In genomic region chr7:99918959-99919813, GRCh38 we compare ENCODE assay signal across 1 cellular context.
TF ChIP-seq lines count a peak whose summit lies in the region.

Gene TRIM4 (minus strand): TSS chr7:99919530. CDS start chr7:99919401, 129 bp downstream.

TF ChIP-seq in HepG2, 621 proteins besides CTCF, POLR2A, EP300 and RAD21 (continued from another document and continues in another):
- peak; percentile 45 for TF ChIP-seq ZNF503 (CRISPR knock-in tag; IDR thresholded peaks at IDR 0.05)
- no peak for TF ChIP-seq CENPT (CRISPR knock-in tag; IDR thresholded peaks at IDR 0.05; ENCODE audit: low read depth)
- peak; percentile 46; the same call in 1 of the 2 replicates for TF ChIP-seq PBX2 (CRISPR knock-in tag; IDR thresholded peaks at IDR 0.05)
- TF ChIP-seq MTERF4 (CRISPR knock-in tag; IDR thresholded peaks at IDR 0.05) = peak; percentile 26
- no peak for TF ChIP-seq KLF12 (CRISPR knock-in tag; IDR thresholded peaks at IDR 0.05; ENCODE audit: borderline replicate concordance)
- no peak for TF ChIP-seq ZNF761 (CRISPR knock-in tag; conservative IDR thresholded peaks at IDR 0.05)
- no peak for TF ChIP-seq ZNF839 (CRISPR knock-in tag; IDR thresholded peaks at IDR 0.05; ENCODE audit: borderline replicate concordance)
- TF ChIP-seq ZFP36 (IDR thresholded peaks at IDR 0.05; ENCODE audit: borderline replicate concordance, low read depth, low read length, partially characterized antibody) = no peak
- TF ChIP-seq ZSCAN25 (CRISPR knock-in tag; IDR thresholded peaks at IDR 0.05) = no peak; the same call in 1 of the 2 replicates
- TF ChIP-seq ZNF619 (CRISPR knock-in tag; IDR thresholded peaks at IDR 0.05) = no peak
- 0 out of 2 replicates have a peak, but pooled peaks have one; percentile 48 for TF ChIP-seq ZNF609 (CRISPR knock-in tag; IDR thresholded peaks at IDR 0.05; ENCODE audit: borderline replicate concordance)
- TF ChIP-seq HNF1B (CRISPR knock-in tag; IDR thresholded peaks at IDR 0.05) = peak; percentile 86; the same call in 1 of the 2 replicates
- no peak for TF ChIP-seq MED13 (CRISPR knock-in tag; IDR thresholded peaks at IDR 0.05)
- no peak for TF ChIP-seq THAP8 (CRISPR knock-in tag; IDR thresholded peaks at IDR 0.05; ENCODE audit: borderline replicate concordance)
- no peak for TF ChIP-seq ZNF790 (CRISPR knock-in tag; IDR thresholded peaks at IDR 0.05; ENCODE audit: borderline replicate concordance)
- TF ChIP-seq ZBTB26 (CRISPR knock-in tag; IDR thresholded peaks at IDR 0.05; ENCODE audit: borderline replicate concordance) = no peak; the same call in 1 of the 2 replicates
- TF ChIP-seq MXD1 (CRISPR knock-in tag; IDR thresholded peaks at IDR 0.05) = peak; percentile 89
- TF ChIP-seq ARID4A (CRISPR knock-in tag; IDR thresholded peaks at IDR 0.05; ENCODE audit: borderline replicate concordance) = peak; percentile 96
- peak; percentile 60; the same call in 1 of the 2 replicates for TF ChIP-seq FOXJ3 (CRISPR knock-in tag; IDR thresholded peaks at IDR 0.05; ENCODE audit: borderline replicate concordance)
- peak; percentile 89; the same call in 1 of the 2 replicates for TF ChIP-seq ZNF335 (CRISPR knock-in tag; IDR thresholded peaks at IDR 0.05)
- TF ChIP-seq KAT8 (CRISPR knock-in tag; IDR thresholded peaks at IDR 0.05) = peak; percentile 97
- peak; percentile 85 for TF ChIP-seq TBX2 (CRISPR knock-in tag; IDR thresholded peaks at IDR 0.05; ENCODE audit: borderline replicate concordance)
- peak; percentile 92 for TF ChIP-seq PHF8 (CRISPR knock-in tag; IDR thresholded peaks at IDR 0.05)
- 0 out of 2 replicates have a peak, but pooled peaks have one; percentile 39 for TF ChIP-seq NR3C1 (CRISPR knock-in tag; IDR thresholded peaks at IDR 0.05)
- TF ChIP-seq ZNF124 (CRISPR knock-in tag; IDR thresholded peaks at IDR 0.05) = 0 out of 2 replicates have a peak, but pooled peaks have one; percentile 24
- peak; percentile 62; the same call in 1 of the 2 replicates for TF ChIP-seq SIN3A (IDR thresholded peaks at IDR 0.05; ENCODE audit: borderline replicate concordance, low read depth, low read length)
- no peak for TF ChIP-seq MEIS1 (CRISPR knock-in tag; IDR thresholded peaks at IDR 0.05; ENCODE audit: borderline replicate concordance)
- TF ChIP-seq MXD4 (CRISPR knock-in tag; IDR thresholded peaks at IDR 0.05) = peak; percentile 51; the same call in 1 of the 2 replicates
- TF ChIP-seq DNMT1 (CRISPR knock-in tag; IDR thresholded peaks at IDR 0.05) = peak; percentile 92
- no peak for TF ChIP-seq ARNT (IDR thresholded peaks at IDR 0.05)
- peak; percentile 39; the same call in 1 of the 2 replicates for TF ChIP-seq ZNF431 (CRISPR knock-in tag; IDR thresholded peaks at IDR 0.05; ENCODE audit: borderline replicate concordance, low read depth)
- TF ChIP-seq SOX5 (CRISPR knock-in tag; IDR thresholded peaks at IDR 0.05; ENCODE audit: borderline replicate concordance) = peak; percentile 44; the same call in 1 of the 2 replicates
- peak; percentile 68 for TF ChIP-seq AGO1 (IDR thresholded peaks at IDR 0.05; ENCODE audit: low read depth, low read length, poor library complexity, severe bottlenecking)
- TF ChIP-seq ZNF383 (CRISPR knock-in tag; IDR thresholded peaks at IDR 0.05; ENCODE audit: borderline replicate concordance) = no peak
- 0 out of 2 replicates have a peak, but pooled peaks have one; percentile 49 for TF ChIP-seq ZNF292 (CRISPR knock-in tag; IDR thresholded peaks at IDR 0.05; ENCODE audit: borderline replicate concordance, low read depth)
- no peak for TF ChIP-seq ZNF615 (CRISPR knock-in tag; IDR thresholded peaks at IDR 0.05; ENCODE audit: borderline replicate concordance)
- TF ChIP-seq TIGD3 (CRISPR knock-in tag; IDR thresholded peaks at IDR 0.05; ENCODE audit: borderline replicate concordance) = no peak
